9 cellular contexts compared by ENCODE assay signal in the genomic region with DNA sequence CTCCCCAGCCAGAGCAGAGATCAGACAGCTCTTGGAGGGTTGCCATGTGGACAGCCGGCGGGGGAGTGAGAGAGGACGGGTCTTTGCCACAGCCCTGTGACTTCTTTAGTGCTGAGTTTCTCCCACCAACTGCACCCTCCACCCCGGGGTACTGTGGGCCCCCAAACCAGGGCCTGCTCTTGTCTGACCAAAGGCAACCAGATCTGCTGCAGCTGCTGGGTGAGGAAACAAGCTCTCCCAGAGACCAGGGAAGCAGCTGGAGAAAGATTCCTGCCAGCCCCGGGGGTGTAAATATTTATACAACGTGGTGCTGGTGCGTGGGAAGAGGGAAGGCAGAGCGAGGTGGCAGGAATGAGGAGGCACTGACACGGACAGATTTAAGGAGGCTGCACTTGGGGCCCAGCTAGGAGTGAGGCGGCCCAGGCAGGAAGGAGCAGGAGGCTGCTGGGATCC. TPM values are rescaled to one million over a fixed set of nuclear protein-coding genes. Genes with fewer than 3 reads are reported as not detected.
DNase-seq lines count a peak whose midpoint lies in the region; ATAC-seq and TF ChIP-seq lines count a peak whose summit lies in the region.
"Had no signal": no experiment of that assay in that cellular context is flagged by ENCODE, and none has a peak within 500 bp of the region (broad histone marks: within the 10 kb centered on the region; RNA-seq: fewer than 3 reads in every experiment).

No MANE protein-coding gene starts in this region.

- H3K27ac Mint-ChIP-seq in H9, result no peak overlapping the region
- H3K27ac Mint-ChIP-seq in neural progenitor cell, result peak overlapping the region; percentile 90

- no peak overlapping the region for H2BK120ac ChIP-seq in H9 (ENCODE audit: low read depth, low read length, poor library complexity, severe bottlenecking)

- peaks cover 17 to 23% of the 10 kb centered on the region in 2 experiments for H3K4me1 Mint-ChIP-seq in H9
- peaks cover 23% of the 10 kb centered on the region for H3K4me1 Mint-ChIP-seq in neural progenitor cell

- CTCF ChIA-PET in RWPE1 (lab: Yijun Ruan, JAX), result interaction anchor here (0.6 to 1.3 kb wide), 2 partner anchors 9 to 970 kb away, joined by 3 to 4 read pairs; no protein-coding TSS in a partner anchor

- H3K36me3 Mint-ChIP-seq in H9 (ENCODE audit: insufficient read depth in 1 of 3, low read depth in 3 of 3) (peaks cover 10 to 18% (median 15%) of the 10 kb centered on the region in 3 experiments), neural progenitor cell (peaks cover 11% of the 10 kb centered on the region)

- H3K4me2 ChIP-seq in H9 (ENCODE audit: insufficient read depth, insufficient read length, low read length) (no peak overlapping the region), neural progenitor cell (no peak overlapping the region)

- H3K14ac ChIP-seq in H9 (ENCODE audit: insufficient read depth, low read length), result no peak overlapping the region

- H3K18ac ChIP-seq in H9 (ENCODE audit: insufficient read length, low read depth, low read length), result no peak overlapping the region

- H2AK5ac ChIP-seq in H9 (ENCODE audit: insufficient read length, low read length), result no peak overlapping the region

- no peak overlapping the region for H2BK12ac ChIP-seq in H9 (ENCODE audit: insufficient read length, low read depth, low read length)

- H3K23me2 ChIP-seq in H9 (ENCODE audit: insufficient read length, low read depth, low read length, poor library complexity, severe bottlenecking), result no peaks in the 10 kb centered on the region

- no peak overlapping the region for H4K5ac ChIP-seq in H9 (ENCODE audit: insufficient read length, low read depth, low read length)

- H3K79me2 ChIP-seq in H9 (ENCODE audit: insufficient read depth, low read length) (no peaks in the 10 kb centered on the region), neural progenitor cell (ENCODE audit: low read depth) (no peaks in the 10 kb centered on the region)

- no peak overlapping the region for H2BK5ac ChIP-seq in H9 (ENCODE audit: insufficient read length, low read length)

- H3K4me1 ChIP-seq in H9 (ENCODE audit: insufficient read depth, low read length) (no peaks in the 10 kb centered on the region), neural progenitor cell (peaks cover 7% of the 10 kb centered on the region)

- ATAC-seq in esophagus mucosa (peak; percentile 10), HG03025 (IDR thresholded peaks at IDR 0.05; ENCODE audit: low FRiP score, unreplicated experiment) (no peak), HG03442 (IDR thresholded peaks at IDR 0.05; ENCODE audit: unreplicated experiment) (no peak)

- H3K9ac ChIP-seq in H9 (ENCODE audit: extremely low read depth, insufficient read length, low read length) (no peak overlapping the region), neural progenitor cell (no peak overlapping the region)

- H3K56ac ChIP-seq in H9 (ENCODE audit: insufficient read length, low read depth, low read length), result no peak overlapping the region

- H2BK20ac ChIP-seq in H9 (ENCODE audit: low read depth, low read length, poor library complexity, severe bottlenecking), result no peak overlapping the region

- no peak overlapping the region for H2AFZ ChIP-seq in H9 (ENCODE audit: low read length)
- no peak overlapping the region for H2AFZ ChIP-seq in neural progenitor cell (replicated peaks)

- H4K8ac ChIP-seq in H9 (replicated peaks; ENCODE audit: insufficient read length, low read depth, low read length), result no peak overlapping the region

- no peaks in the 10 kb centered on the region for H3F3A ChIP-seq in neural progenitor cell (ENCODE audit: low read depth)

- H3K4ac ChIP-seq in H9 (ENCODE audit: low read depth, low read length), result no peak overlapping the region

- H3K27me3 Mint-ChIP-seq in H9 (ENCODE audit: low read depth) (peaks cover 2% of the 10 kb centered on the region), neural progenitor cell (ENCODE audit: insufficient read depth, low read depth) (peaks cover 5% of the 10 kb centered on the region)

- H3K4me3 ChIP-seq in neural progenitor cell, result no peak overlapping the region

- H3K36me3 ChIP-seq in neural progenitor cell, result no peaks in the 10 kb centered on the region
- H3K36me3 ChIP-seq: neutrophil had no signal

- H4K20me1 ChIP-seq in H9 (ENCODE audit: control insufficient read depth, insufficient read depth, insufficient read length), result no peaks in the 10 kb centered on the region
- H4K20me1 ChIP-seq in neural progenitor cell (ENCODE audit: low read depth), result no peaks in the 10 kb centered on the region

- H3K27ac ChIP-seq in H9 (ENCODE audit: insufficient read length, low read depth, low read length), result no peak overlapping the region
- peak overlapping the region; percentile 37; the same call in 1 of the 2 replicates for H3K27ac ChIP-seq in RWPE1
- H3K27ac ChIP-seq in neural progenitor cell, result no peak overlapping the region
- H3K27ac ChIP-seq: neutrophil had no signal

- H3K4me3 Mint-ChIP-seq in H9, result no peak overlapping the region
- H3K4me3 Mint-ChIP-seq in neural progenitor cell, result peak overlapping the region; percentile 25

- H3K23ac ChIP-seq in H9 (ENCODE audit: insufficient read length, low read depth, low read length), result no peak overlapping the region

- WGBS in H9 (ENCODE audit: extremely low coverage, insufficient read length, low lambda C conversion rate), result no CpG with 5 or more reads among the region's 10 CpGs

- no peaks in the 10 kb centered on the region for H3K9me3 ChIP-seq in H9 (ENCODE audit: control insufficient read depth, low read depth, low read length)
- no peaks in the 10 kb centered on the region for H3K9me3 ChIP-seq in neural progenitor cell (ENCODE audit: low read depth)
- H3K9me3 ChIP-seq: neutrophil had no signal

- TF ChIP-seq CTCF in H9 (conservative IDR thresholded peaks at IDR 0.05) (no peak), RWPE1 (conservative IDR thresholded peaks at IDR 0.05; ENCODE audit: low read depth) (no peak), neural progenitor cell (IDR thresholded peaks at IDR 0.05) (no peak)

- peaks cover 19 to 28% of the 10 kb centered on the region in 2 experiments; a peak in 4 of 5 replicates for H3K9me3 Mint-ChIP-seq in H9
- peaks cover 43% of the 10 kb centered on the region for H3K9me3 Mint-ChIP-seq in neural progenitor cell

- POLR2A ChIA-PET in RWPE1 (lab: Yijun Ruan, JAX; ENCODE audit: low non-redundant PET), result no interaction called here

- H4K91ac ChIP-seq in H9 (ENCODE audit: insufficient read length, low read depth, low read length), result no peak overlapping the region

- H3K27me3 ChIP-seq in H9 (ENCODE audit: insufficient read depth, low read length) (no peaks in the 10 kb centered on the region), neural progenitor cell (no peaks in the 10 kb centered on the region)

- H3T11ph ChIP-seq in H9 (ENCODE audit: low read length), result no peak overlapping the region

- DNase-seq in H9 (peak; percentile 20), RWPE1 (ENCODE audit: low spot score) (no peak), neural progenitor cell (ENCODE audit: low spot score) (no peak), RKO (ENCODE audit: low spot score) (no peak)
- no peak for DNase-seq in stimulated activated CD4-positive, alpha-beta T cell treated with anti-CD3 and anti-CD28 coated beads, Interleukin-15, amount 100 ng/mL, for 24 hours

- no peak overlapping the region for H2BK15ac ChIP-seq in H9 (ENCODE audit: low read depth, low read length)

- H3K79me1 ChIP-seq in H9 (ENCODE audit: insufficient read depth, low read depth, low read length, poor library complexity, severe bottlenecking), result no peaks in the 10 kb centered on the region

RNA-seq across cellular contexts. Expression of a gene that starts 14.3 kb away (rescaled TPM):
- total RNA-seq in H9 (2021) (95.0 and 109 TPM in 2 replicates), esophagus mucosa (151 TPM), neural progenitor cell (ENCODE audit: low replicate concordance) (42.9 and 95.5 TPM in 2 replicates)
